Comparison of ENCODE assay signal across 20 cellular contexts in the genomic region with DNA sequence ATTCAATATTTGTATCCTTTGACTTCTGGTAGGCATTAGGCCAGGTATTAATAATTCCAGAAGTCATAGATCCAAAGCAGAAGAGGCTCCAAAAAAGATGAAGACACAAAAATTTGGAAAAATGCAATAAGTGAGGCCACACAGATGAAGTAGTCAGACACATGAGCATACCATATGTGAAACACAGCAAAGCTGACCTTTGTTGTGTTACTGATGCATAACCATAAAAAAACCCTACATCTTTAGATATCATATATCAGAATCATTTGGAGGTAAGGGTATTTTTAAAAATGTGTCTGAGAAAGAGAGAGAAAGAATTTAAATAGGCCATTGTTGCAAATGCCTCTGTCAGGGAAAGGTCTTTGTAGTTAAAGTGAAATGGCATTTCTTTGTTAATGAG.
"Had no signal": no experiment of that assay in that cellular context is flagged by ENCODE, and none has a peak within 500 bp of the region (broad histone marks: within the 10 kb centered on the region; RNA-seq: fewer than 3 reads in every experiment).

No MANE protein-coding gene starts in this region.

- FAIRE-seq: colon, endothelial cell of umbilical vein, kidney had no signal

- H3K27ac Mint-ChIP-seq: immature natural killer cell, mesothelial cell of epicardium had no signal

- H3K4me3 Mint-ChIP-seq: immature natural killer cell, mesothelial cell of epicardium had no signal

- DNase-seq: dermis blood vessel endothelial cell; dorsolateral prefrontal cortex; effector CD4-positive, alpha-beta T cell; effector memory CD4-positive, alpha-beta T cell; foreskin keratinocyte; hypothalamus; immature natural killer cell; islet precursor cell; kidney; left cardiac atrium; left lung; left ventricle myocardium superior; lower lobe of right lung; mesendoderm; mucosa of descending colon had no signal

- ATAC-seq: foreskin keratinocyte, gastroesophageal sphincter, heart left ventricle, left cardiac atrium, left lung, left ventricle myocardium superior, lower lobe of right lung, mucosa of descending colon had no signal

- H3K9me3 Mint-ChIP-seq: immature natural killer cell, mesothelial cell of epicardium had no signal

- H3K36me3 Mint-ChIP-seq: mesothelial cell of epicardium had no signal
